17 cellular contexts compared by ENCODE assay signal in the genomic region with DNA sequence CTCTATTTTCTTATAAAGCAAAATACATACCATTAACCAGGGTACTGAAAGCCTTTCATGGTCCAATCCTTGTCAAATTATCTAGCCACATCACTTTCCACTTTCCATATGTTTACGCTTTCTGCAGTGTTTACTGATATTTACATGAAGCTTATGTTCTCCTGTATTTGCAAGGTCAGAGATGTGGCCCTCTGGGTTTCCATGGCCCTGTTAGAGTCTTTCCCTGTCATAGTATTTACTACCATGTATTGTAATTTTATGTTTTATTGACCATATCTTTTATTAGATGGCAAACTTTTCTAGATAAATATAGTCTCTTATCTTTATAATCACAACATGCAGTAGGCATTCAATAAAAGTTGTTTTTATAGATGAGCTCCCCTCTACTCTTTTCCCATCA. TPM values are rescaled to one million over a fixed set of nuclear protein-coding genes. Genes with fewer than 3 reads are reported as not detected.
"Had no signal": no experiment of that assay in that cellular context is flagged by ENCODE, and none has a peak within 500 bp of the region (broad histone marks: within the 10 kb centered on the region; RNA-seq: fewer than 3 reads in every experiment).

No MANE protein-coding gene starts in this region.

- H3K36me3 ChIP-seq: heart right ventricle, sigmoid colon, suprapubic skin, thyroid gland had no signal

- H3K4me3 ChIP-seq: heart right ventricle, sigmoid colon, skin epidermis, suprapubic skin, thyroid gland had no signal

- FAIRE-seq: endometrium, frontal cortex, urothelium cell line had no signal

- ATAC-seq: esophagus mucosa, natural killer cell had no signal

- H3K27ac ChIP-seq: sigmoid colon, suprapubic skin, thyroid gland had no signal

- H3K9me3 ChIP-seq: sigmoid colon, suprapubic skin, thyroid gland had no signal

- H3K4me1 ChIP-seq: sigmoid colon had no signal

- DNase-seq: cortex of kidney; effector memory CD4-positive, alpha-beta T cell; heart right ventricle; islet precursor cell; mammary epithelial cell; natural killer cell; sigmoid colon; stimulated activated CD4-positive, alpha-beta T cell treated with anti-CD3 and anti-CD28 coated beads, Interleukin-12 subunit alpha, Interleukin-12 subunit beta, amount 100 ng/mL, for 4 hours; stimulated activated naive CD4-positive, alpha-beta T cell treated with Interleukin-2 at 50 U/mL for 16 hours; thyroid gland had no signal

- H3K27me3 ChIP-seq: sigmoid colon, suprapubic skin, thyroid gland had no signal

RNA-seq across cellular contexts. Expression of gene IGF1, which starts 23.5 kb away (rescaled TPM):
- total RNA-seq: mammary epithelial cell, neural crest cell had no signal
- polyA plus RNA-seq: mammary epithelial cell had no signal
